Comparison of ENCODE assay signal across 9 cellular contexts in the genomic region with DNA sequence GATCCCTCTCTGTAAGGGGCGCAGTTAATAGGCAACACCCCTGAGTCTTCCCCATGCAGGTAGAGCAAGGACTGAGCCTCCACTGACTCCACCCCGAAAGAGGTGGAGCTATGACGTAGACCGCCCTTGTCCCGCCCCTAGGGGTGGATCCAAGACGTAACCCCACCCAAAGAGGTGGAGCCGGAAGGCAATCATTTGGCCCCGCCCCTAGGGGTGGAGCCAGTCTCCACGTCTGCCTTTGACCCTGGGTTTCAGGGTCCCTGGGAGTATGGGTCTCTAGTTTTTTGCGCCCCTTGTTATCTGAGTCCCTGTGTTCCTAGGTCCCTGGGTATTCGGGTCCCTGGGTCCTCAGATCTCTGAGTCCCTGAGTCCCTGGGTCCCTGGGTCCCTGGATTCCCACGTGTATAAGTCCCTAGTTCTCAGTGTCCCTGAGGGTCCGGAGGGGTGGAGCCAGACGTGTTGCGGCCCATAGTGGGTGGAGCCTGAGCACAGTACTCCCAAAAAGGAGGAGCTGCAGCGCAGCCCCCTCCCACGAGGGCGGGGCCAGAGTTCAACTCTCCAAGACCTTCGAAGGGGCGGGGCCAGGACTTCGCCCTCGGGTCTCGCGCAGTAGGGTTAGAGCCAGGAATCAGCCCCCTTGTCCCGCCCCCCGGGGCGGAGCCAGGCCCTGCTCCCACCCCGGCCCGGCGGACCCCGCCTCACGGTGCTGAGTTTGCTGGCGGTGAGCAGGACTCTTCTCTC. TPM values are rescaled to one million over a fixed set of nuclear protein-coding genes. Genes with fewer than 3 reads are reported as not detected.
DNase-seq lines count a peak whose midpoint lies in the region; ATAC-seq and TF ChIP-seq lines count a peak whose summit lies in the region.
"Had no signal": no experiment of that assay in that cellular context is flagged by ENCODE, and none has a peak within 500 bp of the region (broad histone marks: within the 10 kb centered on the region; RNA-seq: fewer than 3 reads in every experiment).

No MANE protein-coding gene starts in this region.

- POLR2A ChIA-PET in CD4-positive, alpha-beta memory T cell (lab: Charles Lee; ENCODE audit: partially characterized antibody), result no interaction called here

- CTCF ChIA-PET in CD4-positive, alpha-beta memory T cell (lab: Charles Lee; ENCODE audit: partially characterized antibody), result no interaction called here

- peaks cover 33% of the 10 kb centered on the region for H3K36me3 ChIP-seq in CD4-positive, alpha-beta memory T cell (ENCODE audit: insufficient read depth, low read length)
- no peaks in the 10 kb centered on the region for H3K36me3 ChIP-seq in lung (ENCODE audit: control insufficient read depth in 2 of 2, insufficient read depth in 2 of 2, low read length in 2 of 2)

- H3K4me3 Mint-ChIP-seq in CD4-positive, alpha-beta memory T cell, result no peak overlapping the region

- peaks cover 14 to 24% of the 10 kb centered on the region in 2 donors for H3K36me3 Mint-ChIP-seq in CD4-positive, alpha-beta memory T cell

- H3K4me1 Mint-ChIP-seq in CD4-positive, alpha-beta memory T cell, result peaks cover 11 to 27% (median 19%) of the 10 kb centered on the region in 4 donors

- intact Hi-C loops in CD4-positive, alpha-beta memory T cell (cut with micrococcal nuclease), result no loop called here

- DNase-seq in CD4-positive, alpha-beta memory T cell, result peak; percentile 51 to 75 (median 64)
- DNase-seq in MV-4-11 (lab: John Stamatoyannopoulos, UW) (peak; percentile 31), lung (ENCODE audit: low spot score) (peak; percentile 85)
- DNase-seq in activated CD4-positive, alpha-beta T cell treated with anti-CD3 and anti-CD28 coated beads, Interleukin-2, amount 50 U/mL, for 48 hours, result peak; percentile 62 to 69
- peak; percentile 60 for DNase-seq in effector CD8-positive, alpha-beta T cell (lab: John Stamatoyannopoulos, UW)
- DNase-seq in stimulated activated CD8-positive, alpha-beta memory T cell treated with anti-CD3 and anti-CD28 coated beads, Interleukin-15, amount 100 ng/mL, for 24 hours (ENCODE audit: low read depth), result peak; percentile 44

- no peaks in the 10 kb centered on the region for H3K27me3 Mint-ChIP-seq in CD4-positive, alpha-beta memory T cell

- H3K4me3 ChIP-seq in CD4-positive, alpha-beta memory T cell (ENCODE audit: low read length in 2 of 2), result no peak overlapping the region
- no peak overlapping the region for H3K4me3 ChIP-seq in lung

- TF ChIP-seq CTCF in lung (IDR thresholded peaks at IDR 0.05; ENCODE audit: control extremely low read depth, extremely low read depth), result no peak

- no peaks in the 10 kb centered on the region for H3K27me3 ChIP-seq in CD4-positive, alpha-beta memory T cell (ENCODE audit: insufficient read depth, low read length)
- no peaks in the 10 kb centered on the region for H3K27me3 ChIP-seq in lung (ENCODE audit: control insufficient read depth, insufficient read depth)

- 36 to 63% methylated on average over 33 of the region's 33 CpGs for whole genome bisulfite sequencing in lung, 2 donors

- ATAC-seq in lung (ENCODE audit: insufficient read depth, low FRiP score), result peak; percentile 88
- no peak for ATAC-seq in HG02885 (IDR thresholded peaks at IDR 0.05; ENCODE audit: poor library complexity, unreplicated experiment)
- ATAC-seq in HG03025 (IDR thresholded peaks at IDR 0.05; ENCODE audit: low FRiP score, unreplicated experiment), result no peak

- peak overlapping the region; percentile 15 to 66 (median 53) for H3K27ac Mint-ChIP-seq in CD4-positive, alpha-beta memory T cell

- H3K9me3 Mint-ChIP-seq in CD4-positive, alpha-beta memory T cell, result no peaks in the 10 kb centered on the region

- peaks cover 30% of the 10 kb centered on the region for H3K4me1 ChIP-seq in CD4-positive, alpha-beta memory T cell (ENCODE audit: insufficient read depth, low read length)
- no peaks in the 10 kb centered on the region for H3K4me1 ChIP-seq in lung (ENCODE audit: control insufficient read depth in 2 of 2, insufficient read depth in 2 of 2, low read length in 2 of 2)

- H3K27ac ChIP-seq in CD4-positive, alpha-beta memory T cell (ENCODE audit: low read depth, low read length), result peak overlapping the region; percentile 7
- no peak overlapping the region for H3K27ac ChIP-seq in lung (ENCODE audit: low read depth in 1 of 2, low read length in 1 of 2)

- H3K9me3 ChIP-seq in CD4-positive, alpha-beta memory T cell (ENCODE audit: control insufficient read depth in 1 of 2, low read length in 2 of 2), result no peaks in the 10 kb centered on the region
- peaks cover 0 to 2% of the 10 kb centered on the region in 2 donors for H3K9me3 ChIP-seq in lung (ENCODE audit: control insufficient read depth in 2 of 2, insufficient read depth in 1 of 2, low read length in 1 of 2)

RNA-seq across cellular contexts. Expression of a gene that starts 5.3 kb away (rescaled TPM):
- total RNA-seq in CD4-positive, alpha-beta memory T cell, result 100 to 1,000 TPM; 105 to 113 TPM
- polyA plus RNA-seq in CD4-positive, alpha-beta memory T cell, result 10 to 100 TPM; 39.6 to 77.8 TPM
- 10 to 100 TPM in 1 of 2 donors, 1 to 10 TPM in 1; 2.7 to 11.0 TPM for total RNA-seq in lung
- 10 to 100 TPM in 1 of 2 donors, 1 to 10 TPM in 1; 8.0 to 10.6 TPM for polyA plus RNA-seq in lung

RNA-seq across cellular contexts. Expression of a gene that starts 12.3 kb away (rescaled TPM):
- total RNA-seq in CD4-positive, alpha-beta memory T cell, result 1 to 10 TPM; 4.2 to 5.1 TPM
- 10 to 100 TPM in 1 of 2 donors, 1 to 10 TPM in 1; 4.3 to 10.3 TPM for polyA plus RNA-seq in CD4-positive, alpha-beta memory T cell
- 10 to 100 TPM; 22.5 to 55.1 TPM for total RNA-seq in lung
- 10 to 100 TPM; 51.0 to 81.8 TPM for polyA plus RNA-seq in lung

RNA-seq across cellular contexts. Expression of a gene that starts 16.7 kb away (rescaled TPM):
- total RNA-seq in CD4-positive, alpha-beta memory T cell, result 10 to 100 TPM; 24.9 to 25.5 TPM
- 10 to 100 TPM in 1 of 2 donors, 1 to 10 TPM in 1; 8.2 to 24.3 TPM for polyA plus RNA-seq in CD4-positive, alpha-beta memory T cell
- 10 to 100 TPM; 44.9 to 49.5 TPM for total RNA-seq in lung
- 10 to 100 TPM; 15.7 to 44.0 TPM for polyA plus RNA-seq in lung

RNA-seq across cellular contexts. Expression of a gene that starts 25.8 kb away (rescaled TPM):
- total RNA-seq in CD4-positive, alpha-beta memory T cell, result 1 to 10 TPM; 3.9 to 4.7 TPM
- 1 to 10 TPM; 1.5 to 1.9 TPM for polyA plus RNA-seq in CD4-positive, alpha-beta memory T cell
- total RNA-seq in lung, result 1 to 10 TPM in 1 of 2 donors, under 1 TPM in 1; 0.28 to 2.1 TPM
- under 1 TPM; 0.05 to 0.08 TPM for polyA plus RNA-seq in lung

RNA-seq across cellular contexts. Expression of a gene that starts 42.8 kb away (rescaled TPM):
- not detected for total RNA-seq in CD4-positive, alpha-beta memory T cell
- not detected for polyA plus RNA-seq in CD4-positive, alpha-beta memory T cell
- under 1 TPM in 1 of 2 donors, not detected in 1; 0.28 TPM for total RNA-seq in lung
- under 1 TPM; 0.10 to 0.43 TPM for polyA plus RNA-seq in lung
- total RNA-seq: mononuclear cell had no signal

Comparison
In these comparisons a context has a peak if more than half of its experiments do, and no peak if none do; other contexts are left out.
1. DNase-seq: peak in every context shown above with its lines; median percentile 85 in lung; 66 in activated CD4-positive, alpha-beta T cell treated with anti-CD3 and anti-CD28 coated beads, Interleukin-2, amount 50 U/mL, for 48 hours; 64 in CD4-positive, alpha-beta memory T cell; 60 in effector CD8-positive, alpha-beta T cell; 44 in stimulated activated CD8-positive, alpha-beta memory T cell treated with anti-CD3 and anti-CD28 coated beads, Interleukin-15, amount 100 ng/mL, for 24 hours; 31 in MV-4-11.
2. RNA of a gene that starts 5.3 kb away (total RNA-seq): 105 to 113 TPM in CD4-positive, alpha-beta memory T cell; 2.7 to 11.0 TPM in lung; every median in the first group is over 4 times any median in the second.